14 cellular contexts compared by ENCODE assay signal in genomic region chr7:1425292-1426136, GRCh38. TPM values are rescaled to one million over a fixed set of nuclear protein-coding genes. Genes with fewer than 3 reads are reported as not detected.
DNase-seq lines count a peak whose midpoint lies in the region; ATAC-seq and TF ChIP-seq lines count a peak whose summit lies in the region.
"Had no signal": no experiment of that assay in that cellular context is flagged by ENCODE, and none has a peak within 500 bp of the region (broad histone marks: within the 10 kb centered on the region; RNA-seq: fewer than 3 reads in every experiment).

No MANE protein-coding gene starts in this region.

- H3K27me3 ChIP-seq in endodermal cell (ENCODE audit: control insufficient read depth, insufficient read depth, low read length, poor library complexity, severe bottlenecking) (no peaks in the 10 kb centered on the region), thyroid gland (no peaks in the 10 kb centered on the region), hepatocyte (peaks cover 5% of the 10 kb centered on the region)

- H2AFZ ChIP-seq in hepatocyte, result no peak overlapping the region

- 85 to 89% methylated on average over 11 to 18 of the region's 18 CpGs for WGBS in endodermal cell (ENCODE audit: insufficient coverage in 1 of 2, insufficient read length in 1 of 2), 2 experiments
- WGBS in thyroid gland, 2 donors, result 67 to 73% methylated on average over 15 to 18 of the region's 18 CpGs
- WGBS in hepatocyte (ENCODE audit: low lambda C conversion rate, missing lambda C conversion rate), result 84% methylated on average over 16 of the region's 18 CpGs

- H3K36me3 Mint-ChIP-seq in natural killer cell (no peaks in the 10 kb centered on the region), endodermal cell (ENCODE audit: low read depth) (no peaks in the 10 kb centered on the region)
- no peaks in the 10 kb centered on the region for H3K36me3 Mint-ChIP-seq in natural killer cell treated with Interleukin-12 subunit alpha and Interleukin-12 subunit beta and Interleukin-15 and Interleukin-18, amount 100 ng/mL, for 72 hours
- H3K36me3 Mint-ChIP-seq: activated naive CD8-positive, alpha-beta T cell treated with anti-CD3 and anti-CD28 coated beads, Interleukin-2, amount 10 ng/mL, durations not matched to agents 7 days and 5 days had no signal

- H3K4me1 ChIP-seq in endodermal cell (ENCODE audit: control insufficient read depth, insufficient read depth, low read length), result no peaks in the 10 kb centered on the region
- H3K4me1 ChIP-seq in thyroid gland, result no peaks in the 10 kb centered on the region
- no peaks in the 10 kb centered on the region for H3K4me1 ChIP-seq in hepatocyte (ENCODE audit: insufficient read depth)

- H3K4me1 Mint-ChIP-seq in natural killer cell (no peaks in the 10 kb centered on the region), endodermal cell (no peaks in the 10 kb centered on the region)
- no peaks in the 10 kb centered on the region for H3K4me1 Mint-ChIP-seq in natural killer cell treated with Interleukin-12 subunit alpha and Interleukin-12 subunit beta and Interleukin-15 and Interleukin-18, amount 100 ng/mL, for 72 hours (ENCODE audit: low read depth in 2 of 2)
- H3K4me1 Mint-ChIP-seq: activated naive CD8-positive, alpha-beta T cell treated with anti-CD3 and anti-CD28 coated beads, Interleukin-2, amount 10 ng/mL, durations not matched to agents 7 days and 5 days had no signal

- H3K9me3 ChIP-seq in endodermal cell (ENCODE audit: control insufficient read depth, low read length) (no peaks in the 10 kb centered on the region), thyroid gland (no peaks in the 10 kb centered on the region), hepatocyte (ENCODE audit: low read depth) (no peaks in the 10 kb centered on the region)

- no peaks in the 10 kb centered on the region for H4K20me1 ChIP-seq in hepatocyte (ENCODE audit: insufficient read depth, poor library complexity, severe bottlenecking)

- no peak overlapping the region for H3K9ac ChIP-seq in endodermal cell (ENCODE audit: extremely low read depth, low read length, poor library complexity, severe bottlenecking)

- H3K27me3 Mint-ChIP-seq in natural killer cell (ENCODE audit: low read depth in 2 of 2), result peaks cover 10 to 13% of the 10 kb centered on the region in 2 donors
- H3K27me3 Mint-ChIP-seq in natural killer cell treated with Interleukin-12 subunit alpha and Interleukin-12 subunit beta and Interleukin-15 and Interleukin-18, amount 100 ng/mL, for 72 hours, result peaks cover 13 to 14% of the 10 kb centered on the region in 2 donors
- H3K27me3 Mint-ChIP-seq in endodermal cell (ENCODE audit: insufficient read depth), result no peaks in the 10 kb centered on the region

- no peak overlapping the region for H3K4me3 Mint-ChIP-seq in natural killer cell
- H3K4me3 Mint-ChIP-seq in natural killer cell treated with Interleukin-12 subunit alpha and Interleukin-12 subunit beta and Interleukin-15 and Interleukin-18, amount 100 ng/mL, for 72 hours, result no peak overlapping the region
- no peak overlapping the region for H3K4me3 Mint-ChIP-seq in endodermal cell
- H3K4me3 Mint-ChIP-seq: activated naive CD8-positive, alpha-beta T cell treated with anti-CD3 and anti-CD28 coated beads, Interleukin-2, amount 10 ng/mL, durations not matched to agents 7 days and 5 days had no signal

- no peaks in the 10 kb centered on the region for H3K9me3 Mint-ChIP-seq in natural killer cell
- no peaks in the 10 kb centered on the region for H3K9me3 Mint-ChIP-seq in natural killer cell treated with Interleukin-12 subunit alpha and Interleukin-12 subunit beta and Interleukin-15 and Interleukin-18, amount 100 ng/mL, for 72 hours
- no peaks in the 10 kb centered on the region for H3K9me3 Mint-ChIP-seq in endodermal cell
- H3K9me3 Mint-ChIP-seq: activated naive CD8-positive, alpha-beta T cell treated with anti-CD3 and anti-CD28 coated beads, Interleukin-2, amount 10 ng/mL, durations not matched to agents 7 days and 5 days had no signal

- no peak for TF ChIP-seq CTCF in natural killer cell (IDR thresholded peaks at IDR 0.05)
- TF ChIP-seq CTCF in NB4 (IDR thresholded peaks at IDR 0.05; ENCODE audit: low read depth, low read length), result no peak
- no peak for TF ChIP-seq CTCF in endodermal cell (conservative IDR thresholded peaks at IDR 0.05)
- TF ChIP-seq CTCF in thyroid gland (IDR thresholded peaks at IDR 0.05), result no peak
- TF ChIP-seq CTCF in hepatocyte (IDR thresholded peaks at IDR 0.05; ENCODE audit: poor library complexity), result no peak

- ATAC-seq in natural killer cell, result peak in 2 of 3 donors; percentile 41 to 44
- ATAC-seq in natural killer cell treated with Interleukin-12 subunit alpha and Interleukin-12 subunit beta and Interleukin-15 and Interleukin-18, amount 100 ng/mL, for 72 hours, result no peak

- no peaks in the 10 kb centered on the region for H3K36me3 ChIP-seq in endodermal cell (ENCODE audit: control insufficient read depth, insufficient read depth, low read length)
- no peaks in the 10 kb centered on the region for H3K36me3 ChIP-seq in thyroid gland
- no peaks in the 10 kb centered on the region for H3K36me3 ChIP-seq in hepatocyte (replicated peaks; ENCODE audit: insufficient read depth, low read depth)

- H3K79me2 ChIP-seq in hepatocyte, result no peaks in the 10 kb centered on the region

- no peak overlapping the region for H3K4me2 ChIP-seq in hepatocyte

- no peak overlapping the region for H3K4me3 ChIP-seq in NB4 (ENCODE audit: low read depth, low read length)
- no peak overlapping the region for H3K4me3 ChIP-seq in endodermal cell (ENCODE audit: low read length)
- no peak overlapping the region for H3K4me3 ChIP-seq in thyroid gland (replicated peaks in 1 of 3)
- no peak overlapping the region for H3K4me3 ChIP-seq in hepatocyte

- intact Hi-C loops in natural killer cell (cut with micrococcal nuclease), result no loop called here
- intact Hi-C loops in thyroid gland (cut with DNase I), result no loop called here

- H3K9me2 ChIP-seq in hepatocyte (replicated peaks; ENCODE audit: insufficient read depth), result no peaks in the 10 kb centered on the region

- no peak overlapping the region for H3K27ac ChIP-seq in endodermal cell (ENCODE audit: low read depth, low read length)
- H3K27ac ChIP-seq in thyroid gland, result no peak overlapping the region
- H3K27ac ChIP-seq in hepatocyte, result no peak overlapping the region

- DNase-seq in natural killer cell, result no peak
- no peak for DNase-seq in natural killer cell treated with Interleukin-12 subunit alpha and Interleukin-12 subunit beta and Interleukin-15 and Interleukin-18, amount 100 ng/mL, for 72 hours (ENCODE audit: low spot score)
- DNase-seq in NB4 (ENCODE audit: low read depth), result peak; percentile 42
- peak; percentile 80 for DNase-seq in endodermal cell
- no peak for DNase-seq in NCI-H774 (lab: John Stamatoyannopoulos, UW)
- DNase-seq in thyroid gland, result no peak
- DNase-seq in central memory CD4-positive, alpha-beta T cell, result no peak
- DNase-seq in hepatocyte (ENCODE audit: low spot score), result no peak
- DNase-seq: activated naive CD8-positive, alpha-beta T cell treated with anti-CD3 and anti-CD28 coated beads, Interleukin-2, amount 10 ng/mL, durations not matched to agents 7 days and 5 days; cerebellar nuclear complex; midbrain; NCI-H1417 treated with DMSO at 0.1 percent for 48 hours; T1000 had no signal

- no peak overlapping the region for H3K27ac Mint-ChIP-seq in natural killer cell
- no peak overlapping the region for H3K27ac Mint-ChIP-seq in natural killer cell treated with Interleukin-12 subunit alpha and Interleukin-12 subunit beta and Interleukin-15 and Interleukin-18, amount 100 ng/mL, for 72 hours
- H3K27ac Mint-ChIP-seq in endodermal cell, result no peak overlapping the region
- H3K27ac Mint-ChIP-seq: activated naive CD8-positive, alpha-beta T cell treated with anti-CD3 and anti-CD28 coated beads, Interleukin-2, amount 10 ng/mL, durations not matched to agents 7 days and 5 days; progenitor cell of endocrine pancreas had no signal

- TF ChIP-seq POLR2A in NB4 (IDR thresholded peaks at IDR 0.05; ENCODE audit: extremely low read depth, insufficient read length) (no peak), thyroid gland (IDR thresholded peaks at IDR 0.05) (no peak)

RNA-seq across cellular contexts. Expression of gene MICALL2, which starts 33.8 kb away (rescaled TPM):
- total RNA-seq in natural killer cell (1 to 10 TPM; 2.5 to 4.4 (median 2.8) TPM), endodermal cell (10 to 100 TPM; 19.4 to 24.8 TPM), thyroid gland (10 to 100 TPM; 10.0 to 16.6 (median 14.3) TPM), hepatocyte (9.8 and 16.4 TPM in 2 replicates)
- 1 to 10 TPM; 2.0 to 2.1 TPM for total RNA-seq in natural killer cell treated with Interleukin-12 subunit alpha and Interleukin-12 subunit beta and Interleukin-15 and Interleukin-18, amount 100 ng/mL, for 72 hours
- 25.2 TPM for polyA plus RNA-seq in endodermal cell (2013, experiment 1 of 2)
- polyA plus RNA-seq in endodermal cell (2013, experiment 2 of 2), result 26.2 TPM
- polyA plus RNA-seq in hepatocyte, result 28.2 and 34.5 TPM in 2 replicates

Comparison
In these comparisons a context has a peak if more than half of its experiments do, and no peak if none do; other contexts are left out.
1. ATAC-seq: peak in natural killer cell (2 of 3); none in natural killer cell treated with Interleukin-12 subunit alpha and Interleukin-12 subunit beta and Interleukin-15 and Interleukin-18, amount 100 ng/mL, for 72 hours (0 of 2).
2. DNase-seq: peak in NB4 (single experiment) and endodermal cell (single experiment); none in natural killer cell (single experiment), natural killer cell treated with Interleukin-12 subunit alpha and Interleukin-12 subunit beta and Interleukin-15 and Interleukin-18, amount 100 ng/mL, for 72 hours (single experiment), NCI-H774 (single experiment), thyroid gland (0 of 2), central memory CD4-positive, alpha-beta T cell (single experiment) and hepatocyte (single experiment).